ENCODE assay signal across 21 cellular contexts in the genomic region with DNA sequence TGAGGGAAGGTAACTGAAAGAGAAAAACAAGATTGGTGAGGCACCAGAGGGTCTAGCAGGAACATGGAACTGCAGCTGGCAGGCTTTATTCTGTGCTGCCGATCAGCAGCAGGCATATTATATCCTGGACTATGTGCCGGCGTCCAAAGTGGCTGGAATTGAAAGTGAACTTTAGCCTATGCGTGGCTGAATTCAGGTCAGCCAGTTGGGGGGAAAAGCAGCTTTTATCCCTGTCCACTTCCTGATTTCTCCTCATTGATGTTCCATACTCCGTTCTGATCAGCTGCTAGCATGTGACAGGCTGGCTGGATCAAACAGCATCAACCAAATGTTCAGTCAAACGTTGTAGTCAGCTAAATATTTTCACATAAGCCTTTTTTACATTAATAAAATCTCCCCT.
DNase-seq lines count a peak whose midpoint lies in the region; ATAC-seq and TF ChIP-seq lines count a peak whose summit lies in the region.
"Had no signal": no experiment of that assay in that cellular context is flagged by ENCODE, and none has a peak within 500 bp of the region (broad histone marks: within the 10 kb centered on the region; RNA-seq: fewer than 3 reads in every experiment).

No MANE protein-coding gene starts in this region.

- H3K9me3 ChIP-seq in right lobe of liver, result no peaks in the 10 kb centered on the region
- H3K9me3 ChIP-seq: heart right ventricle had no signal

- 13% methylated on average over 6 of the region's 6 CpGs for WGBS in right lobe of liver (ENCODE audit: insufficient coverage, low coverage, low lambda C conversion rate, missing lambda C conversion rate)

- no peaks in the 10 kb centered on the region for H3K27me3 ChIP-seq in right lobe of liver
- H3K27me3 ChIP-seq: heart right ventricle had no signal

- intact Hi-C loops in right lobe of liver (cut with DNase I), result no loop called here
- intact Hi-C loops in sciatic nerve (cut with DNase I), result no loop called here

- TF ChIP-seq CTCF in right lobe of liver (IDR thresholded peaks at IDR 0.05), result no peak

- H3K27ac ChIP-seq in right lobe of liver, result peak overlapping the region in 1 of 3 donors; percentile 23

- ATAC-seq in right lobe of liver (peak; percentile 89 to 96 (median 92)), sciatic nerve (peak; percentile 48), HG03520 (IDR thresholded peaks at IDR 0.05; ENCODE audit: unreplicated experiment) (no peak)
- ATAC-seq: T-cell had no signal

- peak; percentile 57 for TF ChIP-seq POLR2A in right lobe of liver (IDR thresholded peaks at IDR 0.05)

- H3K4me3 ChIP-seq in right lobe of liver, result no peak overlapping the region
- H3K4me3 ChIP-seq: heart right ventricle had no signal

- H3K36me3 ChIP-seq in right lobe of liver, result no peaks in the 10 kb centered on the region
- H3K36me3 ChIP-seq: heart right ventricle had no signal

- H3K4me1 ChIP-seq in right lobe of liver, result peaks cover 0 to 9% (median 4%) of the 10 kb centered on the region in 4 donors

- DNase-seq in DMS 273 (lab: John Stamatoyannopoulos, UW; ENCODE audit: unreplicated experiment) (peak; percentile 35), DMS 273 treated with DMSO at 0.1 percent for 48 hours (lab: John Stamatoyannopoulos, UW) (no peak), right lobe of liver (peak; percentile 50 to 62 (median 51)), sciatic nerve (ENCODE audit: low spot score) (no peak)
- no peak for DNase-seq in activated effector memory CD4-positive, alpha-beta T cell treated with Interleukin-2 at 50 U/mL for 16 hours
- DNase-seq in activated CD4-positive, alpha-beta T cell treated with anti-CD3 and anti-CD28 coated beads, Interleukin-2, amount 50 U/mL, for 1 hour, result no peak
- no peak for DNase-seq in activated naive CD4-positive, alpha-beta T cell treated with anti-CD3 and anti-CD28 coated beads, Interleukin-2, amount 50 U/mL, for 16 hours
- DNase-seq: 8988T; activated CD4-positive, CD25-positive, alpha-beta regulatory T cell; activated naive CD4-positive, alpha-beta T cell; cortex of kidney; erythroblast; GOT3; heart right ventricle; Kasumi-1; kidney; naive B cell; NCI-H1436; NCI-H226; T-cell had no signal

Comparison
In these comparisons a context has a peak if more than half of its experiments do, and no peak if none do; other contexts are left out.
1. DNase-seq: peak in DMS 273 (single experiment) and right lobe of liver (3 of 3); none in DMS 273 treated with DMSO at 0.1 percent for 48 hours (single experiment), sciatic nerve (single experiment), activated effector memory CD4-positive, alpha-beta T cell treated with Interleukin-2 at 50 U/mL for 16 hours (single experiment), activated CD4-positive, alpha-beta T cell treated with anti-CD3 and anti-CD28 coated beads, Interleukin-2, amount 50 U/mL, for 1 hour (single experiment) and activated naive CD4-positive, alpha-beta T cell treated with anti-CD3 and anti-CD28 coated beads, Interleukin-2, amount 50 U/mL, for 16 hours (single experiment).